23 cellular contexts compared by ENCODE assay signal in genomic region chr2:231932985-231933915, GRCh38. TPM values are rescaled to one million over a fixed set of nuclear protein-coding genes. Genes with fewer than 3 reads are reported as not detected.
DNase-seq lines count a peak whose midpoint lies in the region; ATAC-seq and TF ChIP-seq lines count a peak whose summit lies in the region.
"Had no signal": no experiment of that assay in that cellular context is flagged by ENCODE, and none has a peak within 500 bp of the region (broad histone marks: within the 10 kb centered on the region; RNA-seq: fewer than 3 reads in every experiment).

No MANE protein-coding gene starts in this region.

- H3K27me3 ChIP-seq in SJCRH30 = no peaks in the 10 kb centered on the region
- peaks cover 46% of the 10 kb centered on the region for H3K27me3 ChIP-seq in foreskin keratinocyte
- H3K27me3 ChIP-seq: colonic mucosa had no signal

- H3K36me3 ChIP-seq in SJCRH30 = no peaks in the 10 kb centered on the region
- H3K36me3 ChIP-seq: colonic mucosa, neutrophil, upper lobe of right lung had no signal

- no peak overlapping the region for H3K4me3 Mint-ChIP-seq in natural killer cell treated with Interleukin-12 subunit alpha and Interleukin-12 subunit beta and Interleukin-15 and Interleukin-18, amount 100 ng/mL, for 72 hours
- no peak overlapping the region for H3K4me3 Mint-ChIP-seq in natural killer cell
- H3K4me3 Mint-ChIP-seq: CD8-positive, alpha-beta memory T cell; stimulated activated naive CD8-positive, alpha-beta T cell treated with anti-CD3 and anti-CD28 coated beads, Interleukin-15, amount 100 ng/mL, for 72 hours had no signal

- no peak overlapping the region for H3K4me3 ChIP-seq in SJCRH30
- H3K4me3 ChIP-seq: colonic mucosa, mucosa of descending colon, upper lobe of right lung had no signal

- no peak overlapping the region for H3K27ac Mint-ChIP-seq in natural killer cell treated with Interleukin-12 subunit alpha and Interleukin-12 subunit beta and Interleukin-15 and Interleukin-18, amount 100 ng/mL, for 72 hours
- H3K27ac Mint-ChIP-seq in natural killer cell = no peak overlapping the region
- H3K27ac Mint-ChIP-seq: CD8-positive, alpha-beta memory T cell had no signal

- DNase-seq in natural killer cell treated with Interleukin-12 subunit alpha and Interleukin-12 subunit beta and Interleukin-15 and Interleukin-18, amount 100 ng/mL, for 72 hours (ENCODE audit: low spot score) = peak; percentile 51
- DNase-seq in natural killer cell (no peak), SJCRH30 (peak in 1 of 2 experiments; percentile 18), foreskin keratinocyte (peak in 1 of 2 donors; percentile 11), GM13976 (ENCODE audit: low spot score) (no peak)
- DNase-seq: activated CD4-positive, alpha-beta T cell treated with anti-CD3 and anti-CD28 coated beads, Interleukin-2, amount 50 U/mL, for 1 hour; activated naive CD4-positive, alpha-beta T cell treated with Interleukin-2 at 50 U/mL for 16 hours; CD8-positive, alpha-beta memory T cell; colonic mucosa; foreskin melanocyte; NCI-H1436 treated with DMSO at 0.1 percent for 48 hours; NCI-H345; stimulated activated naive CD8-positive, alpha-beta T cell treated with anti-CD3 and anti-CD28 coated beads, Interleukin-15, amount 100 ng/mL, for 72 hours; upper lobe of right lung had no signal

- H3K4me1 ChIP-seq in SJCRH30 (peaks cover 45% of the 10 kb centered on the region), foreskin keratinocyte (no peaks in the 10 kb centered on the region)
- H3K4me1 ChIP-seq: colonic mucosa, upper lobe of right lung had no signal

- no peaks in the 10 kb centered on the region for H3K9me3 ChIP-seq in SJCRH30 (replicated peaks)
- H3K9me3 ChIP-seq: colonic mucosa, mucosa of descending colon, neutrophil, upper lobe of right lung had no signal

- intact Hi-C loops in natural killer cell (cut with micrococcal nuclease) = no loop called here

- H3K27ac ChIP-seq in SJCRH30 = peak overlapping the region; percentile 90
- no peak overlapping the region for H3K27ac ChIP-seq in foreskin keratinocyte
- H3K27ac ChIP-seq: colonic mucosa, neutrophil, RWPE1, upper lobe of right lung had no signal

- no peaks in the 10 kb centered on the region for H3K36me3 Mint-ChIP-seq in natural killer cell treated with Interleukin-12 subunit alpha and Interleukin-12 subunit beta and Interleukin-15 and Interleukin-18, amount 100 ng/mL, for 72 hours
- no peaks in the 10 kb centered on the region for H3K36me3 Mint-ChIP-seq in natural killer cell
- H3K36me3 Mint-ChIP-seq: CD8-positive, alpha-beta memory T cell had no signal

- H3K9me3 Mint-ChIP-seq in natural killer cell treated with Interleukin-12 subunit alpha and Interleukin-12 subunit beta and Interleukin-15 and Interleukin-18, amount 100 ng/mL, for 72 hours = no peaks in the 10 kb centered on the region
- no peaks in the 10 kb centered on the region for H3K9me3 Mint-ChIP-seq in natural killer cell
- H3K9me3 Mint-ChIP-seq: CD8-positive, alpha-beta memory T cell; stimulated activated naive CD8-positive, alpha-beta T cell treated with anti-CD3 and anti-CD28 coated beads, Interleukin-15, amount 100 ng/mL, for 72 hours had no signal

- H3K4me1 Mint-ChIP-seq in natural killer cell treated with Interleukin-12 subunit alpha and Interleukin-12 subunit beta and Interleukin-15 and Interleukin-18, amount 100 ng/mL, for 72 hours (ENCODE audit: low read depth in 2 of 2) = no peaks in the 10 kb centered on the region
- H3K4me1 Mint-ChIP-seq in natural killer cell = no peaks in the 10 kb centered on the region
- H3K4me1 Mint-ChIP-seq: CD8-positive, alpha-beta memory T cell had no signal

- TF ChIP-seq CTCF in natural killer cell (IDR thresholded peaks at IDR 0.05) (no peak), foreskin keratinocyte (conservative IDR thresholded peaks at IDR 0.05) (peak; percentile 38), GM13976 (IDR thresholded peaks at IDR 0.05; ENCODE audit: borderline replicate concordance, control extremely low read depth, extremely low read depth, insufficient read depth, missing control alignments) (no peak)

- peaks cover 7 to 9% of the 10 kb centered on the region in 2 donors for H3K27me3 Mint-ChIP-seq in natural killer cell treated with Interleukin-12 subunit alpha and Interleukin-12 subunit beta and Interleukin-15 and Interleukin-18, amount 100 ng/mL, for 72 hours
- H3K27me3 Mint-ChIP-seq in natural killer cell (ENCODE audit: low read depth in 2 of 2) = peaks cover 10 to 14% of the 10 kb centered on the region in 2 donors

- in situ Hi-C loops in GM13976 (cut with MboI; ENCODE audit: low sequenced_read_pairs, unreplicated experiment) = no loop called here

- peak in 1 of 2 donors; percentile 15 for ATAC-seq in natural killer cell treated with Interleukin-12 subunit alpha and Interleukin-12 subunit beta and Interleukin-15 and Interleukin-18, amount 100 ng/mL, for 72 hours
- no peak for ATAC-seq in natural killer cell
- no peak for ATAC-seq in foreskin keratinocyte
- ATAC-seq in HG02840 (IDR thresholded peaks at IDR 0.05; ENCODE audit: low FRiP score, unreplicated experiment) = no peak
- no peak for ATAC-seq in GM18873 (IDR thresholded peaks at IDR 0.05; ENCODE audit: low FRiP score, unreplicated experiment)
- no peak for ATAC-seq in HG03565 (IDR thresholded peaks at IDR 0.05; ENCODE audit: unreplicated experiment)
- ATAC-seq: mucosa of descending colon; stimulated activated naive CD8-positive, alpha-beta T cell treated with anti-CD3 and anti-CD28 coated beads, Interleukin-15, amount 100 ng/mL, for 72 hours had no signal

RNA-seq across cellular contexts. Expression of gene NPPC, which starts 7.1 kb away (rescaled TPM):
- total RNA-seq in natural killer cell treated with Interleukin-12 subunit alpha and Interleukin-12 subunit beta and Interleukin-15 and Interleukin-18, amount 100 ng/mL, for 72 hours = 1 to 10 TPM; 2.7 to 4.2 TPM
- total RNA-seq in natural killer cell (not detected), foreskin keratinocyte (not detected in 2 replicates)
- total RNA-seq in SJCRH30 (2014; rRNA removed; shearing (Covaris generic)) = 6.7 and 8.5 TPM in 2 replicates
- not detected in 2 replicates for polyA plus RNA-seq in foreskin keratinocyte
- total RNA-seq: CD8-positive, alpha-beta memory T cell; Daoy; HT1080; LHCN-M2; upper lobe of right lung had no signal
- polyA plus RNA-seq: CD8-positive, alpha-beta memory T cell had no signal

RNA-seq across cellular contexts. Expression of gene DIS3L2, which starts 28.3 kb away (rescaled TPM):
- total RNA-seq in natural killer cell treated with Interleukin-12 subunit alpha and Interleukin-12 subunit beta and Interleukin-15 and Interleukin-18, amount 100 ng/mL, for 72 hours = 10 to 100 TPM; 38.8 to 76.0 TPM
- total RNA-seq in natural killer cell (10 to 100 TPM; 56.4 to 63.6 (median 59.4) TPM), foreskin keratinocyte (19.6 and 21.0 TPM in 2 replicates)
- total RNA-seq in SJCRH30 (2014; rRNA removed; shearing (Covaris generic)) = 23.1 and 33.2 TPM in 2 replicates
- 13.2 and 13.4 TPM in 2 replicates for polyA plus RNA-seq in foreskin keratinocyte
